In the genomic region with DNA sequence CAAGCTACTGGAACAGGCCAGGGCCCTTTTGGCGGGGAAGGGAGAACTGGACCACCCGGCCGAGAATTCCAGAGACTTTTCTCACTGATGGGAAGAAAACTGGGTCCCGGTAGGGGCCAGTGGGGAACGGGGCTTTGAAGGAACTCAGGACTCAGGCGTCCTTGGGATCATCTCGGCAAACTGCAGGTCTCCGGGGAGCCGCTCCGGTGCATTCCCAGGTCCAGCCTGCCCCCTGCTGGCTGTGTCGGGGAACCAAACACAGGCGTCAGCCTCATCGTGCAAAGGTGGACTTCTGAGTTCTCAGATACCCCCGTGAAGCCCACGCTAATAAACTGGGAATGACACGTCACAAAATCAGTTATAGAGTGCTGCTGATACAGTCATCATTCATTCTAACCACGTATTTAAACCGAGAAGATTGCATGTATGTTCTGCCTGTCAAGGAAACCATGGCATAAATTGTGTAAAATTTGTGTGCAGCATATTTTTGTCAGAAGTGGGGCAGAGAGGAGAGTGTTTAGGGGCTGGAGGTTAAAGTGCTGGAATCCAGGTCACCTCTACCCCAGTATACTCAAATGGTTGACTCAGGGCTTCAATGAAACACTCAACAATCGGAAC, we compare ENCODE assay signal across 8 cellular contexts.
DNase-seq lines count a peak whose midpoint lies in the region; ATAC-seq, FAIRE-seq and TF ChIP-seq lines count a peak whose summit lies in the region.

No MANE protein-coding gene starts in this region.

- H3K36me3 Mint-ChIP-seq in activated T-helper 2 cell treated with anti-CD3 and anti-CD28 coated beads, Interferon-gamma antibody, Interleukin-2, Interleukin-4, amounts not matched to agents 10 μg/mL and 5 μg/mL and 100 μg/mL, durations not matched to agents 14 hours and 24 hours and 36 hours (ENCODE audit: low read depth), result no peaks in the 10 kb centered on the region

- H3K36me3 ChIP-seq in pancreas, result no peaks in the 10 kb centered on the region

- no peaks in the 10 kb centered on the region for H3K4me1 Mint-ChIP-seq in activated T-helper 2 cell treated with anti-CD3 and anti-CD28 coated beads, Interferon-gamma antibody, Interleukin-2, Interleukin-4, amounts not matched to agents 10 μg/mL and 5 μg/mL and 100 μg/mL, durations not matched to agents 14 hours and 24 hours and 36 hours (ENCODE audit: low read depth)

- WGBS in pancreas, 2 donors, result 7 to 8% methylated on average over 19 of the region's 19 CpGs

- FAIRE-seq in GM19239 (lab: Jason Lieb, UNC) (peak; percentile 40), pancreas (lab: Jason Lieb, UNC) (no peak)

- peaks cover 25% of the 10 kb centered on the region for H3K27me3 Mint-ChIP-seq in activated T-helper 2 cell treated with anti-CD3 and anti-CD28 coated beads, Interferon-gamma antibody, Interleukin-2, Interleukin-4, amounts not matched to agents 10 μg/mL and 5 μg/mL and 100 μg/mL, durations not matched to agents 14 hours and 24 hours and 36 hours (ENCODE audit: low read depth)

- peak; percentile 54 for DNase-seq in AG10803 (ENCODE audit: low read depth)
- peak; percentile 85 for DNase-seq in GM19239 (ENCODE audit: insufficient read length, low spot score)
- DNase-seq in NCI-H69 (lab: John Stamatoyannopoulos, UW), result peak; percentile 30
- DNase-seq in activated T-helper 2 cell treated with anti-CD3 and anti-CD28 coated beads, Interferon-gamma antibody, Interleukin-2, Interleukin-4, amounts not matched to agents 10 μg/mL and 5 μg/mL and 100 μg/mL, durations not matched to agents 14 hours and 24 hours and 36 hours (ENCODE audit: low spot score), result peak; percentile 19
- DNase-seq in globus pallidus (ENCODE audit: low spot score), result peak; percentile 46
- DNase-seq in pancreas, result peak; percentile 29 to 89 (median 65)

- H3K27me3 ChIP-seq in pancreas, result peaks cover 0 to 14% (median 4%) of the 10 kb centered on the region in 4 donors

- TF ChIP-seq CTCF in AG10803 (conservative IDR thresholded peaks at IDR 0.05; ENCODE audit: low read length) (peak; percentile 96), pancreas (IDR thresholded peaks at IDR 0.05) (peak; percentile 70 to 85 (median 77))

- H3K9me3 Mint-ChIP-seq in activated T-helper 2 cell treated with anti-CD3 and anti-CD28 coated beads, Interferon-gamma antibody, Interleukin-2, Interleukin-4, amounts not matched to agents 10 μg/mL and 5 μg/mL and 100 μg/mL, durations not matched to agents 14 hours and 24 hours and 36 hours, result no peaks in the 10 kb centered on the region

- no peaks in the 10 kb centered on the region for H3K4me1 ChIP-seq in pancreas

- peak; percentile 38 to 88 (median 87) for ATAC-seq in pancreas
- no peak for ATAC-seq in GM21737 (IDR thresholded peaks at IDR 0.05; ENCODE audit: unreplicated experiment)
- ATAC-seq in HG03135 (IDR thresholded peaks at IDR 0.05; ENCODE audit: unreplicated experiment), result no peak

- H3K9me3 ChIP-seq in pancreas, result no peaks in the 10 kb centered on the region

- no peak overlapping the region for H3K27ac Mint-ChIP-seq in activated T-helper 2 cell treated with anti-CD3 and anti-CD28 coated beads, Interferon-gamma antibody, Interleukin-2, Interleukin-4, amounts not matched to agents 10 μg/mL and 5 μg/mL and 100 μg/mL, durations not matched to agents 14 hours and 24 hours and 36 hours

- H3K4me3 ChIP-seq in AG10803 (ENCODE audit: low read length) (no peak overlapping the region), pancreas (no peak overlapping the region)

- intact Hi-C loops in activated T-helper 2 cell treated with anti-CD3 and anti-CD28 coated beads, Interferon-gamma antibody, Interleukin-2, Interleukin-4, amounts not matched to agents 10 μg/mL and 5 μg/mL and 100 μg/mL, durations not matched to agents 14 hours and 24 hours and 36 hours (cut with micrococcal nuclease), result loop anchor here (1.0 to 5.0 kb wide), 2 partner anchors 385 to 835 kb away; no protein-coding TSS in a partner anchor
- intact Hi-C loops in pancreas (cut with DNase I), result loop anchor here in 2 of 3 donors (5.0 kb wide), 2 partner anchors 380 to 385 kb away; no protein-coding TSS in a partner anchor

- H3K27ac ChIP-seq in pancreas, result no peak overlapping the region

- no peak overlapping the region for H3K4me3 Mint-ChIP-seq in activated T-helper 2 cell treated with anti-CD3 and anti-CD28 coated beads, Interferon-gamma antibody, Interleukin-2, Interleukin-4, amounts not matched to agents 10 μg/mL and 5 μg/mL and 100 μg/mL, durations not matched to agents 14 hours and 24 hours and 36 hours (ENCODE audit: low read depth)

Comparison
In these comparisons a context has a peak if more than half of its experiments do, and no peak if none do; other contexts are left out.
1. DNase-seq: peak in every context shown above with its lines; median percentile 85 in GM19239; 65 in pancreas; 54 in AG10803; 46 in globus pallidus; 30 in NCI-H69; 19 in activated T-helper 2 cell treated with anti-CD3 and anti-CD28 coated beads, Interferon-gamma antibody, Interleukin-2, Interleukin-4, amounts not matched to agents 10 μg/mL and 5 μg/mL and 100 μg/mL, durations not matched to agents 14 hours and 24 hours and 36 hours.
2. ATAC-seq: peak in pancreas (4 of 4); none in GM21737 (single experiment) and HG03135 (single experiment).